ENCODE assay signal across 8 cellular contexts in genomic region chr2:96145028-96145939, GRCh38. TPM values are rescaled to one million over a fixed set of nuclear protein-coding genes. Genes with fewer than 3 reads are reported as not detected.
A peak's percentile ranks its signal among the peaks of the same experiment; 100 is the strongest.
DNase-seq lines count a peak whose midpoint lies in the region; ATAC-seq and TF ChIP-seq lines count a peak whose summit lies in the region.

A gene with protein sequence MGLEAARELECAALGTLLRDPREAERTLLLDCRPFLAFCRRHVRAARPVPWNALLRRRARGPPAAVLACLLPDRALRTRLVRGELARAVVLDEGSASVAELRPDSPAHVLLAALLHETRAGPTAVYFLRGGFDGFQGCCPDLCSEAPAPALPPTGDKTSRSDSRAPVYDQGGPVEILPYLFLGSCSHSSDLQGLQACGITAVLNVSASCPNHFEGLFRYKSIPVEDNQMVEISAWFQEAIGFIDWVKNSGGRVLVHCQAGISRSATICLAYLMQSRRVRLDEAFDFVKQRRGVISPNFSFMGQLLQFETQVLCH (minus strand): TSS chr2:96145440. CDS start chr2:96145354, 86 bp downstream.

- H3K9ac ChIP-seq in trophoblast cell (ENCODE audit: low read length), result peak within 1 kb of the TSS; percentile 1

- H3K36me3 Mint-ChIP-seq in activated naive CD4-positive, alpha-beta T cell treated with anti-CD3 and anti-CD28 coated beads, Interleukin-2, amount 50 U/mL, for 24 hours, result peaks cover 19% of the 10 kb centered on the region

- H3K27me3 Mint-ChIP-seq in activated naive CD4-positive, alpha-beta T cell treated with anti-CD3 and anti-CD28 coated beads, Interleukin-2, amount 50 U/mL, for 24 hours, result no peaks in the 10 kb centered on the region

- peak; percentile 56 for ATAC-seq in GM19467 (IDR thresholded peaks at IDR 0.05; ENCODE audit: unreplicated experiment)

- TF ChIP-seq EP300 in transverse colon (IDR thresholded peaks at IDR 0.05; ENCODE audit: low read depth), result no peak

- no peak within 1 kb of the TSS for H3K23ac ChIP-seq in trophoblast cell (ENCODE audit: low read length)

- no peaks in the 10 kb centered on the region for H3K9me3 Mint-ChIP-seq in activated naive CD4-positive, alpha-beta T cell treated with anti-CD3 and anti-CD28 coated beads, Interleukin-2, amount 50 U/mL, for 24 hours

- H3K79me1 ChIP-seq in trophoblast cell (ENCODE audit: low read length), result peaks cover 24% of the 10 kb centered on the region

- TF ChIP-seq CTCF in cardiac muscle cell (IDR thresholded peaks at IDR 0.05; ENCODE audit: low read depth, low read length) (peak; percentile 5), transverse colon (IDR thresholded peaks at IDR 0.05) (no peak)

- peak; percentile 74 for TF ChIP-seq POLR2A in transverse colon (IDR thresholded peaks at IDR 0.05)

- no CpG with 5 or more reads among the region's 95 CpGs for WGBS in trophoblast cell (ENCODE audit: extremely low coverage, insufficient coverage, insufficient read length)
- 0 to 2% methylated on average over 1 to 63 of the region's 95 CpGs for WGBS in transverse colon (ENCODE audit: low coverage in 1 of 2), 2 donors

- peak within 1 kb of the TSS; percentile 60 for H2BK12ac ChIP-seq in trophoblast cell (ENCODE audit: low read length)

- H3K27ac ChIP-seq in SJCRH30 (peak within 1 kb of the TSS; percentile 91), cardiac muscle cell (no peak within 1 kb of the TSS), trophoblast cell (ENCODE audit: low read depth, low read length) (peak within 1 kb of the TSS; percentile 62), transverse colon (peak within 1 kb of the TSS; percentile 61 to 80 (median 66))

- no peaks in the 10 kb centered on the region for H3K9me3 ChIP-seq in SJCRH30 (replicated peaks)
- H3K9me3 ChIP-seq in cardiac muscle cell (ENCODE audit: low read depth), result no peaks in the 10 kb centered on the region
- H3K9me3 ChIP-seq in trophoblast cell (ENCODE audit: insufficient read depth, low read depth, low read length), result no peaks in the 10 kb centered on the region
- no peaks in the 10 kb centered on the region for H3K9me3 ChIP-seq in transverse colon

- H3K27ac Mint-ChIP-seq in activated naive CD4-positive, alpha-beta T cell treated with anti-CD3 and anti-CD28 coated beads, Interleukin-2, amount 50 U/mL, for 24 hours, result peak within 1 kb of the TSS; percentile 99

- H3K4me1 Mint-ChIP-seq in activated naive CD4-positive, alpha-beta T cell treated with anti-CD3 and anti-CD28 coated beads, Interleukin-2, amount 50 U/mL, for 24 hours, result peaks cover 49% of the 10 kb centered on the region

- H3K4ac ChIP-seq in trophoblast cell (ENCODE audit: low read depth, low read length), result peak within 1 kb of the TSS; percentile 41

- in situ Hi-C loops in transverse colon (cut with MboI; ENCODE audit: low pct_ligation_motif_present in 1 of 4, low pct_unique_long_range_greater_than_20kb in 1 of 4, low sequenced_read_pairs in 3 of 4), result no loop called here

- H4K91ac ChIP-seq in trophoblast cell (ENCODE audit: low read depth, low read length), result peak within 1 kb of the TSS; percentile 85

- H2BK5ac ChIP-seq in trophoblast cell (ENCODE audit: low read depth, low read length, poor library complexity), result peak within 1 kb of the TSS; percentile 65

- H3K4me3 Mint-ChIP-seq in activated naive CD4-positive, alpha-beta T cell treated with anti-CD3 and anti-CD28 coated beads, Interleukin-2, amount 50 U/mL, for 24 hours, result peak within 1 kb of the TSS; percentile 97

- peak within 1 kb of the TSS; percentile 75 for H3K14ac ChIP-seq in trophoblast cell (ENCODE audit: low read length)

- H3K79me2 ChIP-seq in trophoblast cell (ENCODE audit: control insufficient read depth, insufficient read depth, low read length, poor library complexity), result peaks cover 10% of the 10 kb centered on the region

- no peaks in the 10 kb centered on the region for H3K27me3 ChIP-seq in SJCRH30
- peaks cover 21% of the 10 kb centered on the region for H3K27me3 ChIP-seq in cardiac muscle cell
- H3K27me3 ChIP-seq in trophoblast cell (ENCODE audit: insufficient read depth, low read length), result no peaks in the 10 kb centered on the region
- H3K27me3 ChIP-seq in transverse colon, result no peaks in the 10 kb centered on the region

- peak within 1 kb of the TSS; percentile 67 for H2AFZ ChIP-seq in trophoblast cell (ENCODE audit: insufficient read depth, low read length, poor library complexity)

- peak within 1 kb of the TSS; percentile 50 for H2AK5ac ChIP-seq in trophoblast cell (ENCODE audit: low read length)

- no peaks in the 10 kb centered on the region for H3K36me3 ChIP-seq in SJCRH30
- no peaks in the 10 kb centered on the region for H3K36me3 ChIP-seq in cardiac muscle cell
- H3K36me3 ChIP-seq in trophoblast cell (ENCODE audit: control insufficient read depth in 1 of 2, insufficient read depth in 2 of 2, low read length in 2 of 2), result peaks cover 0 to 2% of the 10 kb centered on the region in 2 experiments
- no peaks in the 10 kb centered on the region for H3K36me3 ChIP-seq in transverse colon

- peak within 1 kb of the TSS; percentile 50 for H3K4me3 ChIP-seq in SJCRH30
- H3K4me3 ChIP-seq in cardiac muscle cell, result peak within 1 kb of the TSS; percentile 32
- peak within 1 kb of the TSS; percentile 72 for H3K4me3 ChIP-seq in trophoblast cell (ENCODE audit: low read depth, low read length)
- H3K4me3 ChIP-seq in transverse colon, result peak within 1 kb of the TSS; percentile 36 to 57 (median 50)

- peak; percentile 96 for DNase-seq in DMS 273 (lab: John Stamatoyannopoulos, UW; ENCODE audit: unreplicated experiment)
- peak; percentile 61 for DNase-seq in HS-27A (ENCODE audit: low read depth)
- no peak for DNase-seq in SJCRH30
- peak; percentile 67 to 79 for DNase-seq in cardiac muscle cell (ENCODE audit: low read depth in 1 of 2, low spot score in 1 of 2)
- DNase-seq in trophoblast cell, result peak; percentile 29 to 45
- peak; percentile 87 for DNase-seq in transverse colon

- H2BK120ac ChIP-seq in trophoblast cell (ENCODE audit: insufficient read depth, low read length, poor library complexity), result peak within 1 kb of the TSS; percentile 43

- H4K12ac ChIP-seq in trophoblast cell (ENCODE audit: low read depth, low read length), result peak within 1 kb of the TSS; percentile 31

- intact Hi-C loops in transverse colon (cut with DNase I; ENCODE audit: low total_unique reads), result no loop called here

- H3K4me1 ChIP-seq in SJCRH30 (peaks cover 42% of the 10 kb centered on the region), cardiac muscle cell (ENCODE audit: low read depth) (peaks cover 14% of the 10 kb centered on the region), trophoblast cell (ENCODE audit: control insufficient read depth in 1 of 2, insufficient read depth in 2 of 2, low read length in 2 of 2) (peaks cover 50 to 52% of the 10 kb centered on the region in 2 experiments), transverse colon (peaks cover 7 to 25% (median 15%) of the 10 kb centered on the region in 4 donors)

- peak within 1 kb of the TSS; percentile 79 for H3K4me2 ChIP-seq in trophoblast cell (ENCODE audit: low read length)

- H4K8ac ChIP-seq in trophoblast cell (ENCODE audit: low read depth, low read length), result peak within 1 kb of the TSS; percentile 75

- H3K18ac ChIP-seq in trophoblast cell (ENCODE audit: low read length), result peak within 1 kb of the TSS; percentile 70

RNA-seq across cellular contexts. Expression of the gene that starts here (rescaled TPM):
- 0.67 and 1.0 TPM in 2 replicates for total RNA-seq in SJCRH30 (2014; rRNA removed; shearing (Covaris generic))
- 0.89 and 3.0 TPM in 2 replicates for total RNA-seq in cardiac muscle cell
- polyA plus RNA-seq in cardiac muscle cell, result 1.0 and 2.2 TPM in 2 replicates
- 4.0 and 4.5 TPM in 2 replicates for polyA plus RNA-seq in trophoblast cell (2013)
- 10 to 100 TPM in 1 of 4 donors, 1 to 10 TPM in 2, not detected in 1; 1.6 to 25.1 (median 9.1) TPM for total RNA-seq in transverse colon

Comparison
In these comparisons a context has a peak if more than half of its experiments do, and no peak if none do; other contexts are left out.
1. DNase-seq: peak in DMS 273 (single experiment), HS-27A (single experiment), cardiac muscle cell (2 of 2), trophoblast cell (2 of 2) and transverse colon (single experiment); none in SJCRH30 (0 of 2).
2. Peak in every context shown above with its lines, with median percentiles within 50 percentile points of each other: H3K4me3 ChIP-seq.